In the genomic region with DNA sequence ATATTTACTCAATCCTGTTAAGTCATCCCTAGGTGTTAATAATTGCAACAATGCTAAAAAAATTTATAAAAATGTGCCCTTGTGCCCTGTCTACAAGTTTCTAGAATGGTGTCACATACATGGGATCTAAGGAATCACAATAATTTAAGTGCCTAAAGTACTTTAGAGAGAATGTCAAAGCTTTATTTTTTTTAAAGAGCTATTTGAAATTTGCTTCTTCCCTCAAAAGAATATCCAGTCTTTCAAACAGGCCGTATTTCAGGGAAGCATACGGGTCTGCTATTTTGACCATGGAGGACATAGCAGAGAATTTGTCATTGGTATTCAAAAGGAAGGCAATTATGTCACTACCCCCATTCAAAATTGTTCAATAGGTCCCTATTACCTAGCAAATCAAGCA, we compare ENCODE assay signal across 1 cellular context.
TF ChIP-seq lines count a peak whose summit lies in the region.

No MANE protein-coding gene starts in this region.

TF ChIP-seq in SK-N-SH, 30 proteins besides CTCF, POLR2A, EP300 and RAD21 (continued from another document):
- no peak for TF ChIP-seq IRF3 (IDR thresholded peaks at IDR 0.05; ENCODE audit: low read depth, low read length)
- TF ChIP-seq RFX5 (IDR thresholded peaks at IDR 0.05; ENCODE audit: low read length) = no peak
- TF ChIP-seq RCOR1 (IDR thresholded peaks at IDR 0.05; ENCODE audit: low read length) = no peak
- TF ChIP-seq, protein P1, sequence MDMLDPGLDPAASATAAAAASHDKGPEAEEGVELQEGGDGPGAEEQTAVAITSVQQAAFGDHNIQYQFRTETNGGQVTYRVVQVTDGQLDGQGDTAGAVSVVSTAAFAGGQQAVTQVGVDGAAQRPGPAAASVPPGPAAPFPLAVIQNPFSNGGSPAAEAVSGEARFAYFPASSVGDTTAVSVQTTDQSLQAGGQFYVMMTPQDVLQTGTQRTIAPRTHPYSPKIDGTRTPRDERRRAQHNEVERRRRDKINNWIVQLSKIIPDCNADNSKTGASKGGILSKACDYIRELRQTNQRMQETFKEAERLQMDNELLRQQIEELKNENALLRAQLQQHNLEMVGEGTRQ (IDR thresholded peaks at IDR 0.05; ENCODE audit: borderline replicate concordance, low read depth, low read length) = no peak
- no peak for TF ChIP-seq TCF12 (IDR thresholded peaks at IDR 0.05)
- no peak for TF ChIP-seq CHD2 (IDR thresholded peaks at IDR 0.05; ENCODE audit: low read length, partially characterized antibody)
- TF ChIP-seq TAF1 (IDR thresholded peaks at IDR 0.05; ENCODE audit: borderline replicate concordance, low read depth, low read length) = no peak
